In the genomic region with DNA sequence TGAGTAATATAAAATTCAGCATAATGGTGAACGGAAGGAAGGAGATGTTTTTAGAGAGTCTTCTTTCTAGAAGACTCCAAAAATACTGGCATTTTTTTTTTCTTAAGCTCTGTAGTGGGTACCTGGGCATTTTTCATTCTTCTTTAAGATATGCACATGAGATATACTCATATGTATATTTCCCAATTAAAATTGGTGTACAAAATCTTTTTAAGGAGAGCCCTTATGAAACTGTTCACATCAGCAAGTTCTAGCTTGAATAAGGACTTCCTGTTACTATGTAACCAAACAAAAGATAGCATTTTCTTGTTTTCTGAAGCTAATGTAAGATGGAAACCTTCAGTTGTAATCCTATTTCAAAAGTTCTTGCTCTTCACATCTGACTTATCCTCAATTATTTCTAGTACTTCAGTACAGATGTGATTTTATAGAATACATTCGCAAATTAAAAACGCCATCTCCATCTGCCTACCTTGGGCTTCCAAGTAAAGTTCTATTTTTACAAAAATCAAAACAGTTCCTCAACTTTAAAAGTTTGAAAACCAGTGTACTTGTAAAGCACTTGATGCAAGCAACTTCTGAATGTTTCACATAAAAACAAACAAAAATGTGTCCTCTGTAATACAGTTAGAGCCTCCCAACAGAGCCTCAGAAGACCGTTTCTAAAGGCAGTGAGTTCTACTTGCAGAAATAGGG, we compare ENCODE assay signal across 9 cellular contexts. TPM values are rescaled to one million over a fixed set of nuclear protein-coding genes. Genes with fewer than 3 reads are reported as not detected.
DNase-seq lines count a peak whose midpoint lies in the region; ATAC-seq, FAIRE-seq and TF ChIP-seq lines count a peak whose summit lies in the region.
"Had no signal": no experiment of that assay in that cellular context is flagged by ENCODE, and none has a peak within 500 bp of the region (broad histone marks: within the 10 kb centered on the region; RNA-seq: fewer than 3 reads in every experiment).

No MANE protein-coding gene starts in this region.

- TF ChIP-seq CTCF in astrocyte of the spinal cord (IDR thresholded peaks at IDR 0.05; ENCODE audit: low read depth, low read length) (no peak), keratinocyte (optimal IDR thresholded peaks at IDR 0.05 in 1 of 3, IDR thresholded peaks at IDR 0.05 in 1 of 3, conservative IDR thresholded peaks at IDR 0.05 in 1 of 3; ENCODE audit: extremely low read depth in 1 of 3, insufficient read depth in 2 of 3, low read length in 3 of 3) (no peak)

- H3K27me3 ChIP-seq in keratinocyte (ENCODE audit: control insufficient read depth, extremely low read depth, insufficient read depth, low read length) (no peaks in the 10 kb centered on the region), stomach smooth muscle (ENCODE audit: control insufficient read depth in 1 of 2, insufficient read depth in 2 of 2, low read length in 2 of 2) (no peaks in the 10 kb centered on the region)

- H2AFZ ChIP-seq in keratinocyte (ENCODE audit: control insufficient read depth, low read length): peak overlapping the region; percentile 96

- peak overlapping the region; percentile 83 for H3K4me2 ChIP-seq in keratinocyte (ENCODE audit: control insufficient read depth, extremely low read depth, insufficient read depth, low read depth, low read length)

- FAIRE-seq in keratinocyte (lab: Jason Lieb, UNC): no peak
- FAIRE-seq: G401.6 had no signal

- H4K20me1 ChIP-seq in keratinocyte (ENCODE audit: control insufficient read depth, extremely low read depth, insufficient read depth, low read length): no peaks in the 10 kb centered on the region

- H3K36me3 ChIP-seq in keratinocyte (ENCODE audit: control insufficient read depth in 2 of 2, extremely low read depth in 1 of 2, insufficient read depth in 2 of 2, low read length in 2 of 2) (no peaks in the 10 kb centered on the region), stomach smooth muscle (ENCODE audit: control insufficient read depth in 2 of 2, insufficient read depth in 2 of 2, low read length in 2 of 2) (no peaks in the 10 kb centered on the region)

- H3K4me3 ChIP-seq in astrocyte of the spinal cord (ENCODE audit: low read depth, low read length) (peak overlapping the region; percentile 83), keratinocyte (ENCODE audit: control insufficient read depth in 2 of 3, extremely low read depth in 1 of 3, insufficient read depth in 2 of 3, low read depth in 1 of 3, low read length in 3 of 3) (peak overlapping the region; percentile 82 to 98 (median 94)), stomach smooth muscle (ENCODE audit: low read length in 2 of 2) (peak overlapping the region; percentile 87 to 92)

- H3K27ac ChIP-seq in keratinocyte (ENCODE audit: control insufficient read depth, insufficient read depth, low read length): peak overlapping the region; percentile 94
- H3K27ac ChIP-seq in stomach smooth muscle (ENCODE audit: low read length): peak overlapping the region; percentile 50

- no peaks in the 10 kb centered on the region for H3K9me3 ChIP-seq in keratinocyte (ENCODE audit: control insufficient read depth, low read depth, low read length)
- no peaks in the 10 kb centered on the region for H3K9me3 ChIP-seq in stomach smooth muscle (ENCODE audit: control insufficient read depth in 2 of 2, low read length in 2 of 2)

- H3K79me2 ChIP-seq in keratinocyte (ENCODE audit: control insufficient read depth, insufficient read depth, low read length): peaks cover 15% of the 10 kb centered on the region

- H3K9me1 ChIP-seq in keratinocyte (ENCODE audit: control insufficient read depth, extremely low read depth, insufficient read depth, low read length): no peaks in the 10 kb centered on the region

- H3K9ac ChIP-seq in keratinocyte (ENCODE audit: control insufficient read depth, extremely low read depth, insufficient read depth, low read length): peak overlapping the region; percentile 91
- peak overlapping the region; percentile 74 to 84 for H3K9ac ChIP-seq in stomach smooth muscle (ENCODE audit: low read length in 2 of 2)

- dilution Hi-C loops in keratinocyte (cut with MboI; ENCODE audit: extremely low pct_ligation_motif_present, low sequenced_read_pairs): no loop called here

- H3K4me1 ChIP-seq in keratinocyte (ENCODE audit: control insufficient read depth, extremely low read depth, insufficient read depth, low read length) (peaks cover 13% of the 10 kb centered on the region), stomach smooth muscle (ENCODE audit: control insufficient read depth, insufficient read depth, low read length) (peaks cover 3% of the 10 kb centered on the region)

- in situ Hi-C loops in astrocyte of the spinal cord (cut with HindIII; ENCODE audit: low sequenced_read_pairs): no loop called here

- DNase-seq in NCI-H2107 treated with DMSO at 0.1 percent for 48 hours (lab: John Stamatoyannopoulos, UW; ENCODE audit: unreplicated experiment): peak; percentile 31
- DNase-seq in NCI-H2107 (lab: John Stamatoyannopoulos, UW): no peak
- peak; percentile 41 for DNase-seq in MV-4-11 (lab: John Stamatoyannopoulos, UW)
- peak; percentile 59 for DNase-seq in astrocyte of the spinal cord (ENCODE audit: low read depth, low spot score)
- peak; percentile 11 for DNase-seq in keratinocyte (ENCODE audit: low read depth, low spot score)
- no peak for DNase-seq in stimulated activated CD4-positive, alpha-beta T cell treated with anti-CD3 and anti-CD28 coated beads, Interleukin-2, amount 100 ng/mL, for 48 hours

- ATAC-seq in GM21825 (IDR thresholded peaks at IDR 0.05; ENCODE audit: unreplicated experiment): peak; percentile 28

RNA-seq across cellular contexts. Expression of gene MANEA, which starts 0.6 kb away (rescaled TPM):
- 6.0 to 10.8 TPM (median 6.3 TPM) in 3 replicates for polyA plus RNA-seq in keratinocyte
- polyA plus RNA-seq in keratinocyte (2011; ENCODE audit: low read depth): 1.3 TPM
- polyA plus RNA-seq in keratinocyte (2011; cell fraction: cytosol; rRNA removed): 1.7 and 4.8 TPM in 2 replicates
- 7.7 and 9.3 TPM in 2 replicates for polyA plus RNA-seq in keratinocyte (2011; cell fraction: nucleus; rRNA removed)
- polyA plus RNA-seq in keratinocyte (2012; ENCODE audit: low replicate concordance): 2.8 and 6.2 TPM in 2 replicates
- 0.82 to 10.8 TPM (median 5.5 TPM) in 3 replicates for polyA minus RNA-seq in keratinocyte
- 2.3 TPM for polyA minus RNA-seq in keratinocyte (2011; cell fraction: cytosol; rRNA and poly(A)+ RNA removed)
- polyA minus RNA-seq in keratinocyte (2011; cell fraction: nucleus; rRNA and poly(A)+ RNA removed): 5.2 and 12.6 TPM in 2 replicates

Comparison
In these comparisons a context has a peak if more than half of its experiments do, and no peak if none do; other contexts are left out.
1. DNase-seq: peak in NCI-H2107 treated with DMSO at 0.1 percent for 48 hours (single experiment), MV-4-11 (single experiment), astrocyte of the spinal cord (single experiment) and keratinocyte (single experiment); none in NCI-H2107 (single experiment) and stimulated activated CD4-positive, alpha-beta T cell treated with anti-CD3 and anti-CD28 coated beads, Interleukin-2, amount 100 ng/mL, for 48 hours (0 of 2).
2. Peak in every context shown above with its lines, with median percentiles within 50 percentile points of each other: H3K4me3 ChIP-seq.